2 cellular contexts compared by ENCODE assay signal in the genomic region with DNA sequence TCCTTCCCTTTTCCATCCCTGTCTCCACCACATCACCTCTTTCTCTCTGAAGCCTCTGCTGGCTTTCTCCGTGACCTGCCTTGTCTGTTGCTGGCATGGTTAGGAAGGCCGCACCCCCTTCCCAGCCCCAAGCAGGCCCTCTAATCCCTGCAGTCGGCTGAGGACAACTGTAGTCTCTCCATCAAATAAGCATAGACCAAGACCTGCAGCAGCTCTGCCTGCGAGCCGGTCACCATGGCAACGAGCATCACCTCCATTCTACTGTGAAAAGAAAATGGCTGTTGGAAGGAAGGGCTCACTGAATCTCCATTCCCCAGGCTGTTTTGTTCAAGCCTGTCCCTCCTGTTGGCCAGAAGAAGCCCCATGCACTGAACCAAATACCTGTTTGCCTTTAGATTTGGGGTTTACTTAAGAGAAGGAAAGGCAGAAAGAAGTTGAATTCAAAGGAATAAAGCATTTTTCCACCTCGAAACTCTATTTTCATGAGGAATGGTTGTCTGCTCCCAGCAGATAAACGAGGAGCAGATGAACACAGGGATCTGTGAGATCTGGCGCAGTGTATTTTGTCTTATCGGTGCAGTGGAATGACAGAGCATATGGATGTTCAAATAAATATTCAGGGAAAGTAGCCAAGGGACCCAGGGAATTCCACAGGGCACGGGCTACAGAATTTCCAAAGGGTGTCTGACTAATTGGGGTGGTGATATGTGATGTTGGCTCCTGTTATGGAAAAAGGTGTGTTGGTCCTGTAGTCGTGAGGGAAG.
A peak's percentile ranks its signal among the peaks of the same experiment; 100 is the strongest.
TF ChIP-seq lines count a peak whose summit lies in the region.

No MANE protein-coding gene starts in this region.

TF ChIP-seq in H1, 55 proteins besides CTCF, POLR2A, EP300 and RAD21:
- no peak for TF ChIP-seq SUZ12 (IDR thresholded peaks at IDR 0.05; ENCODE audit: low read length)
- TF ChIP-seq POU5F1 (IDR thresholded peaks at IDR 0.05; ENCODE audit: low read depth, low read length) = no peak
- TF ChIP-seq YY1 (IDR thresholded peaks at IDR 0.05; ENCODE audit: low read depth, low read length) = 0 out of 2 replicates have a peak, but pooled peaks have one; percentile 42
- TF ChIP-seq, protein P1, sequence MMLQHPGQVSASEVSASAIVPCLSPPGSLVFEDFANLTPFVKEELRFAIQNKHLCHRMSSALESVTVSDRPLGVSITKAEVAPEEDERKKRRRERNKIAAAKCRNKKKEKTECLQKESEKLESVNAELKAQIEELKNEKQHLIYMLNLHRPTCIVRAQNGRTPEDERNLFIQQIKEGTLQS (IDR thresholded peaks at IDR 0.05; ENCODE audit: insufficient read depth, low read depth, low read length) = no peak

TF ChIP-seq in HepG2, 621 proteins besides CTCF, POLR2A, EP300 and RAD21:
- TF ChIP-seq MYC (CRISPR knock-in tag; IDR thresholded peaks at IDR 0.05; ENCODE audit: borderline replicate concordance) = no peak
- no peak for TF ChIP-seq ZNF292 (CRISPR knock-in tag; IDR thresholded peaks at IDR 0.05; ENCODE audit: borderline replicate concordance, low read depth)
- no peak for TF ChIP-seq HMGA1 (CRISPR knock-in tag; conservative IDR thresholded peaks at IDR 0.05)
TF ChIP-seq in HepG2: peak in this region for 0.
